ENCODE assay signal across 13 cellular contexts in the genomic region with DNA sequence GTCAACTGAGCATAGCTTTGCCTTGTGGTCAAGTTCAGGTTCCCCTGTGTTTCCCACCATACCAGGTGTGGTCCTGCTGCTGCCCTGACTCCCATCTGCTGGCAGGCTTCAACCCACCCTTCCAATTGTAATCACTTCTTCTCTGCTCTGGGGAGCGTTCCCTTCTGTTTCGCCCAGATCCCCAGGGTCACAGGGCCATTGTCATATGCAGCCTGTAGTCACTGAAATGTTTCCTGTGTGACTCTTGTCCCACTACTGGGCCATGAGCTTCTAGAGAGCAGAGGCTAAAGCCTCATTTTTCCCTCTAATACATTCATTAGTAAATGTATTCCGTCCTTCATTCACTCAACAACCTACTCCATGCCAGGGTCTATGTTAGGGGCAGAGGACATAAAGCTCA.
DNase-seq lines count a peak whose midpoint lies in the region; ATAC-seq and TF ChIP-seq lines count a peak whose summit lies in the region.
"Had no signal": no experiment of that assay in that cellular context is flagged by ENCODE, and none has a peak within 500 bp of the region (broad histone marks: within the 10 kb centered on the region; RNA-seq: fewer than 3 reads in every experiment).

No MANE protein-coding gene starts in this region.

- DNase-seq in left ventricle myocardium inferior, result no peak
- DNase-seq in right atrium auricular region (ENCODE audit: low spot score), result no peak
- peak; percentile 54 for DNase-seq in HT-29 (ENCODE audit: low spot score)
- DNase-seq in body of pancreas, result no peak
- no peak for DNase-seq in NCI-H1092 (lab: John Stamatoyannopoulos, UW)
- DNase-seq in COLO668 (lab: John Stamatoyannopoulos, UW; ENCODE audit: unreplicated experiment), result no peak
- DNase-seq: C1 segment of cervical spinal cord; CD4-positive, alpha-beta T cell; DMS153; DMS79 treated with DMSO at 0.1 percent for 48 hours; EL had no signal

- no peak for ATAC-seq in body of pancreas

- H3K27ac ChIP-seq in left ventricle myocardium inferior (replicated peaks), result peak overlapping the region; percentile 72
- H3K27ac ChIP-seq in right atrium auricular region, result no peak overlapping the region
- peak overlapping the region; percentile 52 to 80 (median 71) for H3K27ac ChIP-seq in body of pancreas
- peak overlapping the region; percentile 50 for H3K27ac ChIP-seq in subcutaneous abdominal adipose tissue (ENCODE audit: low read depth, low read length)

- H3K36me3 ChIP-seq in left ventricle myocardium inferior (no peaks in the 10 kb centered on the region), right atrium auricular region (no peaks in the 10 kb centered on the region), body of pancreas (replicated peaks in 1 of 2; ENCODE audit: insufficient read depth in 1 of 2, low read depth in 2 of 2) (no peaks in the 10 kb centered on the region), subcutaneous abdominal adipose tissue (ENCODE audit: control insufficient read depth in 5 of 5, insufficient read depth in 5 of 5, low read length in 5 of 5) (no peaks in the 10 kb centered on the region)
- H3K36me3 ChIP-seq: HAP-1 had no signal

- peak overlapping the region in 1 of 5 donors; percentile 21 for H3K9ac ChIP-seq in subcutaneous abdominal adipose tissue (ENCODE audit: low read length in 5 of 5)

- no peak overlapping the region for H3K4me3 ChIP-seq in left ventricle myocardium inferior
- H3K4me3 ChIP-seq in right atrium auricular region, result no peak overlapping the region
- no peak overlapping the region for H3K4me3 ChIP-seq in body of pancreas
- no peak overlapping the region for H3K4me3 ChIP-seq in subcutaneous abdominal adipose tissue (ENCODE audit: low read depth in 1 of 5, low read length in 5 of 5)
- H3K4me3 ChIP-seq: HAP-1 had no signal

- no peak for TF ChIP-seq CTCF in left ventricle myocardium inferior (IDR thresholded peaks at IDR 0.05; ENCODE audit: borderline replicate concordance)
- TF ChIP-seq CTCF in right atrium auricular region (IDR thresholded peaks at IDR 0.05), result no peak
- no peak for TF ChIP-seq CTCF in body of pancreas (IDR thresholded peaks at IDR 0.05)

- WGBS in body of pancreas, 2 donors, result 84 to 91% methylated on average over 3 of the region's 3 CpGs

- intact Hi-C loops in left ventricle myocardium inferior (cut with micrococcal nuclease), result no loop called here
- intact Hi-C loops in body of pancreas (cut with DNase I), result no loop called here

- peaks cover 17% of the 10 kb centered on the region for H3K4me1 ChIP-seq in left ventricle myocardium inferior
- no peaks in the 10 kb centered on the region for H3K4me1 ChIP-seq in right atrium auricular region
- H3K4me1 ChIP-seq in body of pancreas, result peaks cover 47% of the 10 kb centered on the region
- H3K4me1 ChIP-seq in subcutaneous abdominal adipose tissue (ENCODE audit: control insufficient read depth in 5 of 5, insufficient read depth in 5 of 5, low read length in 5 of 5), result peaks cover 0 to 20% (median 2%) of the 10 kb centered on the region in 5 donors
- H3K4me1 ChIP-seq: HAP-1 had no signal

- no peak for TF ChIP-seq POLR2A in body of pancreas (IDR thresholded peaks at IDR 0.05)

- H3K27me3 ChIP-seq in left ventricle myocardium inferior (ENCODE audit: low read depth) (no peaks in the 10 kb centered on the region), right atrium auricular region (no peaks in the 10 kb centered on the region), body of pancreas (no peaks in the 10 kb centered on the region), subcutaneous abdominal adipose tissue (ENCODE audit: control insufficient read depth in 5 of 5, insufficient read depth in 4 of 5, low read length in 5 of 5) (no peaks in the 10 kb centered on the region)

- H3K9me3 ChIP-seq in left ventricle myocardium inferior (replicated peaks) (no peaks in the 10 kb centered on the region), right atrium auricular region (no peaks in the 10 kb centered on the region), body of pancreas (no peaks in the 10 kb centered on the region), subcutaneous abdominal adipose tissue (ENCODE audit: control insufficient read depth in 5 of 5, low read length in 5 of 5) (no peaks in the 10 kb centered on the region)
- H3K9me3 ChIP-seq: HAP-1 had no signal

Comparison
In these comparisons a context has a peak if more than half of its experiments do, and no peak if none do; other contexts are left out.
1. H3K27ac ChIP-seq: peak in left ventricle myocardium inferior (single experiment), body of pancreas (4 of 4) and subcutaneous abdominal adipose tissue (single experiment); none in right atrium auricular region (0 of 2).